In the genomic region with DNA sequence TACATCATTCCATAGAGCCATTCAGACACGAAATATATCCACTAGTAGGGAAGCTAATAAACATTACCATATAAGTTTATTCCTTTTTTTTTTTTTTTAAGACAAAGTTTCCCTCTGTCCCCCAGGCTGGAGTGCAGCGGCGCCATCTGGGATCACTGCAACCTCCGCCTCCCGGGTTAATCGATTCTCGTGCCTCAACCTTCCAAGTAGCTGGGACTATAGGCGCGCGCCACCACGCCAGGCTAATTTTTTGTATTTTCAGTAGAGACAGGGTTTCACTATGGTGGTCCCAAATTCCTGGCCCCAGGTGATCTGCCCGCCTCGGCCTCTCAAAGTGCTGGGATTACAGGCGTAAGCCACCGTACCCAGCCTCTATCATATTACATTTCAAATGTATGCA, we compare ENCODE assay signal across 9 cellular contexts. TPM values are rescaled to one million over a fixed set of nuclear protein-coding genes. Genes with fewer than 3 reads are reported as not detected.
DNase-seq lines count a peak whose midpoint lies in the region; ATAC-seq and TF ChIP-seq lines count a peak whose summit lies in the region.
"Had no signal": no experiment of that assay in that cellular context is flagged by ENCODE, and none has a peak within 500 bp of the region (broad histone marks: within the 10 kb centered on the region; RNA-seq: fewer than 3 reads in every experiment).

No MANE protein-coding gene starts in this region.

- H3K4me3 ChIP-seq in iPS-20b (ENCODE audit: low read length) (peak overlapping the region; percentile 97), sigmoid colon (peak overlapping the region in 3 of 4 donors; percentile 62 to 69 (median 63))

- H3K79me2 ChIP-seq in H9 (ENCODE audit: insufficient read depth, low read length): peaks cover 21% of the 10 kb centered on the region; the same call in 1 of the 2 replicates

- intact Hi-C loops in activated B cell treated with CpG ODN at 0.5 μM for 24 hours (cut with micrococcal nuclease) (loop anchor here (1.0 kb wide), 2 partner anchors 18 to 28 kb away; partner anchors contain the start of genes ZNF551 and ZNF671), sigmoid colon (cut with DNase I) (loop anchor here (1.0 kb wide), 1 partner anchor 17 kb away; no protein-coding TSS in a partner anchor)

- H4K8ac ChIP-seq in H9 (replicated peaks; ENCODE audit: insufficient read length, low read depth, low read length): no peak overlapping the region

- H3K4me2 ChIP-seq in H9 (ENCODE audit: insufficient read depth, insufficient read length, low read length): peak overlapping the region; percentile 82

- no peak overlapping the region for H2BK15ac ChIP-seq in H9 (ENCODE audit: low read depth, low read length)

- H3K79me1 ChIP-seq in H9 (ENCODE audit: insufficient read depth, low read depth, low read length, poor library complexity, severe bottlenecking): no peaks in the 10 kb centered on the region

- H2AK5ac ChIP-seq in H9 (ENCODE audit: insufficient read length, low read length): no peak overlapping the region

- no peak overlapping the region for H3K4ac ChIP-seq in H9 (ENCODE audit: low read depth, low read length)

- no peak overlapping the region for H2BK5ac ChIP-seq in H9 (ENCODE audit: insufficient read length, low read length)

- no peak overlapping the region for H3K14ac ChIP-seq in H9 (ENCODE audit: insufficient read depth, low read length)

- WGBS in H9 (ENCODE audit: extremely low coverage, insufficient read length, low lambda C conversion rate): no CpG with 5 or more reads among the region's 15 CpGs
- WGBS in sigmoid colon, 2 donors: 72 to 92% methylated on average over 15 of the region's 15 CpGs

- no peak overlapping the region for H4K91ac ChIP-seq in H9 (ENCODE audit: insufficient read length, low read depth, low read length)

- no peak overlapping the region for H2BK12ac ChIP-seq in H9 (ENCODE audit: insufficient read length, low read depth, low read length)

- H3K23me2 ChIP-seq in H9 (ENCODE audit: insufficient read length, low read depth, low read length, poor library complexity, severe bottlenecking): peaks cover 8% of the 10 kb centered on the region

- H3K27me3 Mint-ChIP-seq in H9 (ENCODE audit: low read depth): no peaks in the 10 kb centered on the region; the same call in 1 of the 2 replicates
- H3K27me3 Mint-ChIP-seq in activated B cell treated with CpG ODN at 0.5 μM for 24 hours: no peaks in the 10 kb centered on the region

- POLR2A ChIA-PET in activated B cell treated with CpG ODN at 0.5 μM for 24 hours (lab: Charles Lee): interaction anchor here (0.5 to 2.9 kb wide), 18 partner anchors 17 to 810 kb away, joined by 3 to 55 read pairs (median 4); partner anchors contain the start of genes ERVK3-1, ZBTB45, ZNF134 and ZNF211

- H3K4me1 ChIP-seq in H9 (ENCODE audit: insufficient read depth, low read length) (peaks cover 3% of the 10 kb centered on the region; the same call in 1 of the 2 replicates), iPS-20b (ENCODE audit: insufficient read depth, low read length) (peaks cover 8% of the 10 kb centered on the region; the same call in 1 of the 2 replicates), sigmoid colon (peaks cover 0 to 35% (median 22%) of the 10 kb centered on the region in 4 donors)

- H3K9me3 ChIP-seq in H9 (ENCODE audit: control insufficient read depth, low read depth, low read length) (no peaks in the 10 kb centered on the region), iPS-20b (ENCODE audit: insufficient read depth, low read depth, low read length) (no peaks in the 10 kb centered on the region), sigmoid colon (peaks cover 3 to 34% (median 9%) of the 10 kb centered on the region in 4 donors)

- no peak overlapping the region for H2BK20ac ChIP-seq in H9 (ENCODE audit: low read depth, low read length, poor library complexity, severe bottlenecking)

- H3K9ac ChIP-seq in H9 (ENCODE audit: extremely low read depth, insufficient read length, low read length): no peak overlapping the region
- H3K9ac ChIP-seq in iPS-20b (ENCODE audit: low read depth, low read length): peak overlapping the region; percentile 95; the same call in 1 of the 2 replicates

- TF ChIP-seq CTCF in H9 (conservative IDR thresholded peaks at IDR 0.05) (0 out of 3 replicates have a peak, but pooled peaks have one; percentile 14), activated B cell treated with CpG ODN at 0.5 μM for 24 hours (IDR thresholded peaks at IDR 0.05) (no peak), sigmoid colon (IDR thresholded peaks at IDR 0.05) (no peak)

- peaks cover 18% of the 10 kb centered on the region for H3K36me3 ChIP-seq in iPS-20b (ENCODE audit: insufficient read depth, low read depth, low read length)
- H3K36me3 ChIP-seq in sigmoid colon: peaks cover 0 to 16% (median 2%) of the 10 kb centered on the region in 4 donors

- no peak overlapping the region for H3K18ac ChIP-seq in H9 (ENCODE audit: insufficient read length, low read depth, low read length)

- H3K27ac Mint-ChIP-seq in H9 (no peak overlapping the region), activated B cell treated with CpG ODN at 0.5 μM for 24 hours (no peak overlapping the region)

- H3K4me1 Mint-ChIP-seq in H9 (peaks cover 35 to 37% of the 10 kb centered on the region in 2 experiments), activated B cell treated with CpG ODN at 0.5 μM for 24 hours (peaks cover 41% of the 10 kb centered on the region)

- ATAC-seq in activated B cell treated with CpG ODN at 0.5 μM for 24 hours (ENCODE audit: low read depth): no peak
- ATAC-seq in HG03571 (IDR thresholded peaks at IDR 0.05; ENCODE audit: unreplicated experiment): no peak
- no peak for ATAC-seq in GM18519 (IDR thresholded peaks at IDR 0.05; ENCODE audit: low FRiP score, unreplicated experiment)
- ATAC-seq in HG02973 (IDR thresholded peaks at IDR 0.05; ENCODE audit: unreplicated experiment): no peak

- DNase-seq in H9 (peak; percentile 31), activated B cell treated with CpG ODN at 0.5 μM for 24 hours (no peak), sigmoid colon (no peak)

- H3K27ac ChIP-seq in H9 (ENCODE audit: insufficient read length, low read depth, low read length) (no peak overlapping the region), iPS-20b (ENCODE audit: low read length) (no peak overlapping the region), sigmoid colon (peak overlapping the region; percentile 83 to 91 (median 88))

- H3K27me3 ChIP-seq in H9 (ENCODE audit: insufficient read depth, low read length) (no peaks in the 10 kb centered on the region), iPS-20b (ENCODE audit: insufficient read depth, low read length) (no peaks in the 10 kb centered on the region), sigmoid colon (no peaks in the 10 kb centered on the region)

- H2BK120ac ChIP-seq in H9 (ENCODE audit: low read depth, low read length, poor library complexity, severe bottlenecking): no peak overlapping the region

- H3K36me3 Mint-ChIP-seq in H9 (ENCODE audit: insufficient read depth in 1 of 3, low read depth in 3 of 3) (peaks cover 27 to 37% (median 31%) of the 10 kb centered on the region in 3 experiments), activated B cell treated with CpG ODN at 0.5 μM for 24 hours (ENCODE audit: low read depth) (peaks cover 41% of the 10 kb centered on the region)

- H3K56ac ChIP-seq in H9 (ENCODE audit: insufficient read length, low read depth, low read length): no peak overlapping the region

- H3K9me3 Mint-ChIP-seq in H9 (peaks cover 0 to 2% of the 10 kb centered on the region in 2 experiments; a peak in 2 of 5 replicates), activated B cell treated with CpG ODN at 0.5 μM for 24 hours (peaks cover 5% of the 10 kb centered on the region)

- TF ChIP-seq EP300 in sigmoid colon (IDR thresholded peaks at IDR 0.05): no peak

- CTCF ChIA-PET in activated B cell treated with CpG ODN at 0.5 μM for 24 hours (lab: Charles Lee): no interaction called here

- H3K23ac ChIP-seq in H9 (ENCODE audit: insufficient read length, low read depth, low read length): no peak overlapping the region

- no peak overlapping the region for H3T11ph ChIP-seq in H9 (ENCODE audit: low read length)

- H3K4me3 Mint-ChIP-seq in H9 (peak overlapping the region; percentile 91 to 98), activated B cell treated with CpG ODN at 0.5 μM for 24 hours (peak overlapping the region; percentile 93)

- H4K5ac ChIP-seq in H9 (ENCODE audit: insufficient read length, low read depth, low read length): no peak overlapping the region

- no peak overlapping the region for H2AFZ ChIP-seq in H9 (ENCODE audit: low read length)

- H4K20me1 ChIP-seq in H9 (ENCODE audit: control insufficient read depth, insufficient read depth, insufficient read length): no peaks in the 10 kb centered on the region

- no peak for TF ChIP-seq POLR2A in sigmoid colon (IDR thresholded peaks at IDR 0.05)

RNA-seq across cellular contexts. Expression of gene ZNF154, which starts 0.6 kb away (rescaled TPM):
- total RNA-seq in H9 (2021): 17.6 and 18.7 TPM in 2 replicates
- 23.2 and 27.9 TPM in 2 replicates for total RNA-seq in activated B cell treated with CpG ODN at 0.5 μM for 24 hours
- total RNA-seq in sigmoid colon: 1 to 10 TPM; 6.1 to 8.4 (median 7.7) TPM
- polyA plus RNA-seq in sigmoid colon: 1 to 10 TPM in 1 of 3 donors, under 1 TPM in 1, not detected in 1; under 0.01 to 3.5 TPM

RNA-seq across cellular contexts. Expression of gene ZNF671, which starts 17.8 kb away (rescaled TPM):
- total RNA-seq in H9 (2021): 9.0 and 9.3 TPM in 2 replicates
- total RNA-seq in activated B cell treated with CpG ODN at 0.5 μM for 24 hours: 25.2 and 27.0 TPM in 2 replicates
- total RNA-seq in sigmoid colon: 10 to 100 TPM; 10.5 to 14.6 (median 13.5) TPM
- polyA plus RNA-seq in sigmoid colon: 1 to 10 TPM in 1 of 3 donors, under 1 TPM in 2; 0.60 to 5.2 (median 0.69) TPM

RNA-seq across cellular contexts. Expression of gene ZNF551, which starts 27.8 kb away (rescaled TPM):
- total RNA-seq in H9 (2021): 28.7 and 30.6 TPM in 2 replicates
- total RNA-seq in activated B cell treated with CpG ODN at 0.5 μM for 24 hours: 20.0 and 28.6 TPM in 2 replicates
- total RNA-seq in sigmoid colon: 10 to 100 TPM in 1 of 4 donors, 1 to 10 TPM in 3; 4.2 to 10.7 (median 6.6) TPM
- 1 to 10 TPM in 1 of 3 donors, under 1 TPM in 2; 0.60 to 4.1 (median 0.92) TPM for polyA plus RNA-seq in sigmoid colon

RNA-seq across cellular contexts. Expression of gene ZNF776, which starts 37.0 kb away (rescaled TPM):
- total RNA-seq in H9 (2021) (19.7 and 22.8 TPM in 2 replicates), activated B cell treated with CpG ODN at 0.5 μM for 24 hours (26.5 and 29.9 TPM in 2 replicates), sigmoid colon (10 to 100 TPM in 3 of 4 donors, 1 to 10 TPM in 1; 8.3 to 12.5 (median 11.5) TPM)
- 1 to 10 TPM; 2.1 to 7.6 (median 6.6) TPM for polyA plus RNA-seq in sigmoid colon

RNA-seq across cellular contexts. Expression of gene ZSCAN4, which starts 40.9 kb away (rescaled TPM):
- not detected in 2 replicates for total RNA-seq in H9 (2021)
- total RNA-seq in activated B cell treated with CpG ODN at 0.5 μM for 24 hours: not detected in 2 replicates
- total RNA-seq in sigmoid colon: under 1 TPM in 1 of 4 donors, not detected in 3; 0.36 TPM
- polyA plus RNA-seq in sigmoid colon: not detected
- total RNA-seq: kidney, sciatic nerve had no signal

Comparison
In these comparisons a context has a peak if more than half of its experiments do, and no peak if none do; other contexts are left out.
1. H3K27ac ChIP-seq: peak in sigmoid colon (4 of 4); none in H9 (single experiment) and iPS-20b (single experiment).